ENCODE assay signal across 8 cellular contexts in the genomic region with DNA sequence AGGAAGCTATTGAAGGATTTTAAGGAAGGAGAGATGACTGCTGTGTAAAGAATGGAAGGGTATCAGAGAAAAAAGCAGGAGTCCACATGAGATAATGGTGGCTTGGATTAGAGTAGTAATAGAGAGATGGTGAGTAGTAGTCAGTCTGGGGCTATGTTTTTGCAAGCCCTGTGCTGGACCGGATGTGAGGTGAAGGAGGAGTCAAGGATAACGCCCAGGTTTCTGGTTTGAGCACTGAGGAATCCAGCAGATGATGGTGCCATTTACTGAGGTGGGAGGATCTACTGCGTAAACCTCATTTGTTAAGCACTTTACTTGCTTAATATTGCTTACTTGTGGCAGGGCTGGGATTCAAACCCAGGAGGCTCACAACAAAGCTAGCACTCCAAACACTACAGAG. TPM values are rescaled to one million over a fixed set of nuclear protein-coding genes. Genes with fewer than 3 reads are reported as not detected.
DNase-seq lines count a peak whose midpoint lies in the region; ATAC-seq, FAIRE-seq and TF ChIP-seq lines count a peak whose summit lies in the region.

No MANE protein-coding gene starts in this region.

- TF ChIP-seq EP300 in HepG2 (IDR thresholded peaks at IDR 0.05; ENCODE audit: low read depth in 2 of 2, low read length in 2 of 2) = no peak
- no peak for TF ChIP-seq EP300 in HepG2 (CRISPR knock-in tag; IDR thresholded peaks at IDR 0.05; ENCODE audit: borderline replicate concordance)

- H3K36me3 ChIP-seq in HepG2 (replicated peaks in 1 of 2; ENCODE audit: control insufficient read depth in 1 of 2, insufficient read depth in 2 of 2, low read length in 2 of 2) = peaks cover 0 to 2% of the 10 kb centered on the region in 2 experiments; a peak in 2 of 5 replicates
- H3K36me3 ChIP-seq in right lobe of liver = peaks cover 0 to 6% (median 0%) of the 10 kb centered on the region in 4 donors
- peaks cover 5% of the 10 kb centered on the region for H3K36me3 ChIP-seq in astrocyte (ENCODE audit: insufficient read depth, low read length)
- peaks cover 4 to 11% of the 10 kb centered on the region in 2 donors for H3K36me3 ChIP-seq in lung (ENCODE audit: control insufficient read depth in 2 of 2, insufficient read depth in 2 of 2, low read length in 2 of 2)

- peak overlapping the region; percentile 86 for H3K27ac Mint-ChIP-seq in astrocyte (ENCODE audit: unreplicated experiment)

- ATAC-seq in HepG2 = no peak
- ATAC-seq in right lobe of liver = no peak
- no peak for ATAC-seq in lung (ENCODE audit: insufficient read depth, low FRiP score)
- no peak for ATAC-seq in GM18520 (IDR thresholded peaks at IDR 0.05; ENCODE audit: unreplicated experiment)
- ATAC-seq in HG02870 (IDR thresholded peaks at IDR 0.05; ENCODE audit: unreplicated experiment) = no peak

- H3K79me2 ChIP-seq in HepG2 (ENCODE audit: insufficient read depth, low read length) = peaks cover 49% of the 10 kb centered on the region
- peaks cover 52% of the 10 kb centered on the region for H3K79me2 ChIP-seq in astrocyte (ENCODE audit: insufficient read depth, low read length)

- peak overlapping the region; percentile 91 for H3K4me3 Mint-ChIP-seq in astrocyte (ENCODE audit: unreplicated experiment)

- peaks cover 11% of the 10 kb centered on the region for H3K4me1 Mint-ChIP-seq in astrocyte (ENCODE audit: low read depth, unreplicated experiment)

- H3K9ac ChIP-seq in HepG2 (ENCODE audit: insufficient read depth, low read depth, low read length) (peak overlapping the region; percentile 98), astrocyte (ENCODE audit: low read length) (peak overlapping the region; percentile 93)

- H3K9me3 Mint-ChIP-seq in astrocyte (ENCODE audit: unreplicated experiment) = no peaks in the 10 kb centered on the region

- no TSS peak for BruUV-seq in HepG2 (replicated peaks; lab: Mats Ljungman, UMichigan)

- POLR2A ChIA-PET in HepG2 (lab: Yijun Ruan, JAX) = interaction anchor here (1.1 to 2.5 kb wide), 3 partner anchors 27 to 826 kb away, joined by 3 to 35 read pairs (median 17); partner anchors contain the start of gene SLC26A2

- WGBS in HepG2 (ENCODE audit: low lambda C conversion rate) = 92% methylated on average over 3 of the region's 3 CpGs
- WGBS in right lobe of liver (ENCODE audit: insufficient coverage, low coverage, low lambda C conversion rate, missing lambda C conversion rate) = 80% methylated on average over 2 of the region's 3 CpGs
- 81 to 82% methylated on average over 3 of the region's 3 CpGs for WGBS in lung, 2 donors

- TF ChIP-seq CTCF in HepG2 (CRISPR knock-in tag; IDR thresholded peaks at IDR 0.05) (no peak), right lobe of liver (IDR thresholded peaks at IDR 0.05) (no peak), astrocyte (IDR thresholded peaks at IDR 0.05; ENCODE audit: insufficient read depth, low read depth, low read length) (no peak), lung (IDR thresholded peaks at IDR 0.05; ENCODE audit: control extremely low read depth, extremely low read depth) (no peak)

- FAIRE-seq in HepG2 (lab: Jason Lieb, UNC) = no peak
- no peak for FAIRE-seq in astrocyte (lab: Jason Lieb, UNC)

- H3K27me3 ChIP-seq in HepG2 (ENCODE audit: control insufficient read depth in 1 of 2, insufficient read depth in 2 of 2, low read length in 2 of 2) = no peaks in the 10 kb centered on the region; a peak in 1 of 5 replicates
- H3K27me3 ChIP-seq in right lobe of liver = no peaks in the 10 kb centered on the region
- H3K27me3 ChIP-seq in astrocyte (ENCODE audit: insufficient read depth, low read length) = no peaks in the 10 kb centered on the region
- H3K27me3 ChIP-seq in lung (ENCODE audit: control insufficient read depth, insufficient read depth) = no peaks in the 10 kb centered on the region

- H3K9me3 ChIP-seq in HepG2 (ENCODE audit: low read length) (no peaks in the 10 kb centered on the region), right lobe of liver (no peaks in the 10 kb centered on the region), astrocyte (ENCODE audit: insufficient read depth, low read depth, low read length) (no peaks in the 10 kb centered on the region), lung (ENCODE audit: control insufficient read depth in 2 of 2, insufficient read depth in 1 of 2, low read length in 1 of 2) (no peaks in the 10 kb centered on the region)

- in situ Hi-C loops in HepG2 (cut with HindIII; ENCODE audit: extremely low pct_ligation_motif_present, low pct_unique_long_range_greater_than_20kb) = loop anchor here (10.0 to 25.0 kb wide), 2 partner anchors 65 to 362 kb away; no protein-coding TSS in a partner anchor

- TF ChIP-seq POLR2A in HepG2 (IDR thresholded peaks at IDR 0.05; ENCODE audit: insufficient read depth in 1 of 2, low read depth in 2 of 2, low read length in 2 of 2) (no peak), right lobe of liver (IDR thresholded peaks at IDR 0.05) (no peak)

- H3K4me1 ChIP-seq in HepG2 (ENCODE audit: insufficient read depth, low read length) (peaks cover 32% of the 10 kb centered on the region), right lobe of liver (peaks cover 0 to 18% (median 6%) of the 10 kb centered on the region in 4 donors), astrocyte (ENCODE audit: insufficient read depth, low read length) (peaks cover 20% of the 10 kb centered on the region), lung (ENCODE audit: control insufficient read depth in 2 of 2, insufficient read depth in 2 of 2, low read length in 2 of 2) (peaks cover 2 to 16% of the 10 kb centered on the region in 2 donors)

- no peak for TF ChIP-seq RAD21 in HepG2 (CRISPR knock-in tag; IDR thresholded peaks at IDR 0.05)

- H3K4me2 ChIP-seq in HepG2 (ENCODE audit: low read depth, low read length) (peak overlapping the region; percentile 97), astrocyte (ENCODE audit: low read length) (peak overlapping the region; percentile 97)

- H3K36me3 Mint-ChIP-seq in astrocyte (ENCODE audit: low read depth, unreplicated experiment) = peaks cover 10% of the 10 kb centered on the region

- H3K27me3 Mint-ChIP-seq in astrocyte (ENCODE audit: low read depth, unreplicated experiment) = no peaks in the 10 kb centered on the region

- intact Hi-C loops in HepG2 (cut with micrococcal nuclease; ENCODE audit: unreplicated experiment) = no loop called here
- intact Hi-C loops in right lobe of liver (cut with DNase I) = loop anchor here (10.0 kb wide), 2 partner anchors 165 to 365 kb away; no protein-coding TSS in a partner anchor

- no peak for DNase-seq in HepG2 (ENCODE audit: low spot score)
- DNase-seq in right lobe of liver = no peak
- no peak for DNase-seq in astrocyte (ENCODE audit: low read depth)
- DNase-seq in lung (ENCODE audit: low spot score) = no peak
- DNase-seq in HuH-7.5 (ENCODE audit: low spot score) = no peak
- DNase-seq in GDM1 (lab: John Stamatoyannopoulos, UW) = no peak

- H4K20me1 ChIP-seq in HepG2 (ENCODE audit: insufficient read depth, low read length) (peaks cover 5% of the 10 kb centered on the region; the same call in 1 of the 2 replicates), astrocyte (ENCODE audit: insufficient read depth, low read length) (peaks cover 30% of the 10 kb centered on the region)

- peak overlapping the region; percentile 87 for H3K27ac ChIP-seq in HepG2 (ENCODE audit: extremely low read length, insufficient read depth, low read length)
- H3K27ac ChIP-seq in right lobe of liver = no peak overlapping the region
- H3K27ac ChIP-seq in astrocyte (ENCODE audit: low read depth, low read length) = peak overlapping the region; percentile 91
- peak overlapping the region; percentile 98 for H3K27ac ChIP-seq in lung (ENCODE audit: low read depth in 1 of 2, low read length in 1 of 2)

- H2AFZ ChIP-seq in HepG2 (ENCODE audit: low read length) (no peak overlapping the region), astrocyte (ENCODE audit: low read depth, low read length) (no peak overlapping the region)

- CTCF ChIA-PET in HepG2 (lab: Yijun Ruan, JAX; ENCODE audit: low intra/inter-chr PET ratio, low total read pairs) = no interaction called here

- peak overlapping the region; percentile 86 to 91 (median 89) for H3K4me3 ChIP-seq in HepG2 (replicated peaks in 1 of 3; ENCODE audit: insufficient read depth in 1 of 3, low read depth in 2 of 3, low read length in 3 of 3)
- H3K4me3 ChIP-seq in right lobe of liver = no peak overlapping the region
- peak overlapping the region; percentile 86 for H3K4me3 ChIP-seq in astrocyte (ENCODE audit: insufficient read depth, low read depth, low read length)
- H3K4me3 ChIP-seq in lung = no peak overlapping the region

RNA-seq across cellular contexts. Expression of gene TIGD6, which starts 1.1 kb away (rescaled TPM):
- total RNA-seq in HepG2 (2016; rRNA removed; fragmentation: Illumina TruSeq; extraction: Trizol) = 2.1 TPM in 2 replicates
- total RNA-seq in HepG2 (2016; cell fraction: cytosol; rRNA removed; fragmentation: Illumina TruSeq; extraction: Trizol; ENCODE audit: low read depth) = 0.09 and 0.61 TPM in 2 replicates
- 1.7 and 1.9 TPM in 2 replicates for total RNA-seq in HepG2 (2016; cell fraction: insoluble cytoplasmic fraction; rRNA removed; fragmentation: Illumina TruSeq; extraction: Trizol)
- 1.3 and 1.5 TPM in 2 replicates for total RNA-seq in HepG2 (2016; cell fraction: membrane; rRNA removed; fragmentation: Illumina TruSeq; extraction: Trizol)
- 1.7 and 1.9 TPM in 2 replicates for total RNA-seq in HepG2 (2016; cell fraction: nucleus; rRNA removed; fragmentation: Illumina TruSeq; extraction: Trizol)
- polyA plus RNA-seq in HepG2 (2011; rRNA removed) = 1.9 and 2.9 TPM in 2 replicates
- 1.5 and 2.1 TPM in 2 replicates for polyA plus RNA-seq in HepG2 (2011; cell fraction: cytosol; rRNA removed)
- 2.0 and 3.2 TPM in 2 replicates for polyA plus RNA-seq in HepG2 (2011; cell fraction: nucleus; rRNA removed)
- 1.1 and 2.0 TPM in 2 replicates for polyA plus RNA-seq in HepG2 (2012)
- polyA plus RNA-seq in HepG2 (2016; cell fraction: cytosol; fragmentation: Illumina TruSeq; extraction: Trizol; ENCODE audit: low read depth) = 0.50 and 1.1 TPM in 2 replicates
- 1.8 and 2.1 TPM in 2 replicates for polyA plus RNA-seq in HepG2 (2016; cell fraction: insoluble cytoplasmic fraction; fragmentation: Illumina TruSeq; extraction: Trizol; ENCODE audit: low read depth)
- 1.1 and 1.7 TPM in 2 replicates for polyA plus RNA-seq in HepG2 (2016; cell fraction: membrane; fragmentation: Illumina TruSeq; extraction: Trizol; ENCODE audit: low read depth)
- 1.8 and 2.0 TPM in 2 replicates for polyA plus RNA-seq in HepG2 (2016; cell fraction: nucleus; fragmentation: Illumina TruSeq; extraction: Trizol; ENCODE audit: insufficient read depth, low read depth)
- polyA minus RNA-seq in HepG2 (2011; rRNA and poly(A)+ RNA removed; ENCODE audit: low replicate concordance) = 5.4 and 13.9 TPM in 2 replicates
- polyA minus RNA-seq in HepG2 (2011; cell fraction: cytosol; rRNA and poly(A)+ RNA removed) = 0.97 and 1.8 TPM in 2 replicates
- polyA minus RNA-seq in HepG2 (2011; cell fraction: nucleus; rRNA and poly(A)+ RNA removed) = 8.4 and 13.9 TPM in 2 replicates
- total RNA-seq in right lobe of liver = 1 to 10 TPM; 1.5 to 2.8 (median 2.2) TPM
- total RNA-seq in astrocyte = 5.5 and 6.2 TPM in 2 replicates
- total RNA-seq in lung = 1 to 10 TPM; 4.5 to 5.0 TPM
- 1 to 10 TPM; 3.0 to 3.9 TPM for polyA plus RNA-seq in lung

RNA-seq across cellular contexts. Expression of gene HMGXB3, which starts 1.2 kb away (rescaled TPM):
- total RNA-seq in HepG2 (2016; rRNA removed; fragmentation: Illumina TruSeq; extraction: Trizol) (20.0 and 23.8 TPM in 2 replicates), right lobe of liver (10 to 100 TPM in 4 of 6 experiments, 1 to 10 TPM in 2; 7.7 to 28.3 (median 12.2) TPM), astrocyte (58.1 and 58.6 TPM in 2 replicates), lung (10 to 100 TPM; 39.1 to 42.3 TPM)
- 2.1 and 2.4 TPM in 2 replicates for total RNA-seq in HepG2 (2016; cell fraction: cytosol; rRNA removed; fragmentation: Illumina TruSeq; extraction: Trizol; ENCODE audit: low read depth)
- total RNA-seq in HepG2 (2016; cell fraction: insoluble cytoplasmic fraction; rRNA removed; fragmentation: Illumina TruSeq; extraction: Trizol) = 19.2 and 20.9 TPM in 2 replicates
- total RNA-seq in HepG2 (2016; cell fraction: membrane; rRNA removed; fragmentation: Illumina TruSeq; extraction: Trizol) = 7.7 and 9.2 TPM in 2 replicates
- total RNA-seq in HepG2 (2016; cell fraction: nucleus; rRNA removed; fragmentation: Illumina TruSeq; extraction: Trizol) = 34.9 and 36.0 TPM in 2 replicates
- polyA plus RNA-seq in HepG2 (2011; rRNA removed) (18.8 and 23.4 TPM in 2 replicates), lung (10 to 100 TPM; 22.3 to 22.6 TPM)
- polyA plus RNA-seq in HepG2 (2011; cell fraction: cytosol; rRNA removed) = 13.2 and 13.8 TPM in 2 replicates
- 41.0 and 44.0 TPM in 2 replicates for polyA plus RNA-seq in HepG2 (2011; cell fraction: nucleus; rRNA removed)
- 13.8 and 14.7 TPM in 2 replicates for polyA plus RNA-seq in HepG2 (2012)
- 0.90 and 0.95 TPM in 2 replicates for polyA plus RNA-seq in HepG2 (2016; cell fraction: cytosol; fragmentation: Illumina TruSeq; extraction: Trizol; ENCODE audit: low read depth)
- polyA plus RNA-seq in HepG2 (2016; cell fraction: insoluble cytoplasmic fraction; fragmentation: Illumina TruSeq; extraction: Trizol; ENCODE audit: low read depth) = 12.6 and 14.4 TPM in 2 replicates
- polyA plus RNA-seq in HepG2 (2016; cell fraction: membrane; fragmentation: Illumina TruSeq; extraction: Trizol; ENCODE audit: low read depth) = 2.4 and 2.5 TPM in 2 replicates
- polyA plus RNA-seq in HepG2 (2016; cell fraction: nucleus; fragmentation: Illumina TruSeq; extraction: Trizol; ENCODE audit: insufficient read depth, low read depth) = 61.7 and 65.5 TPM in 2 replicates
- polyA minus RNA-seq in HepG2 (2011; rRNA and poly(A)+ RNA removed; ENCODE audit: low replicate concordance) = 60.1 and 67.3 TPM in 2 replicates
- polyA minus RNA-seq in HepG2 (2011; cell fraction: cytosol; rRNA and poly(A)+ RNA removed) = 18.8 and 19.3 TPM in 2 replicates
- 47.7 and 47.8 TPM in 2 replicates for polyA minus RNA-seq in HepG2 (2011; cell fraction: nucleus; rRNA and poly(A)+ RNA removed)

RNA-seq across cellular contexts. Expression of gene SLC26A2, which starts 38.8 kb away (rescaled TPM):
- total RNA-seq in HepG2 (2016; rRNA removed; fragmentation: Illumina TruSeq; extraction: Trizol) (6.3 and 7.9 TPM in 2 replicates), right lobe of liver (1 to 10 TPM; 1.3 to 2.4 (median 2.0) TPM), astrocyte (19.8 and 25.2 TPM in 2 replicates), lung (10 to 100 TPM; 21.2 to 25.6 TPM)
- total RNA-seq in HepG2 (2016; cell fraction: cytosol; rRNA removed; fragmentation: Illumina TruSeq; extraction: Trizol; ENCODE audit: low read depth) = 0.44 and 0.81 TPM in 2 replicates
- 6.9 and 8.1 TPM in 2 replicates for total RNA-seq in HepG2 (2016; cell fraction: insoluble cytoplasmic fraction; rRNA removed; fragmentation: Illumina TruSeq; extraction: Trizol)
- 1.8 and 2.6 TPM in 2 replicates for total RNA-seq in HepG2 (2016; cell fraction: membrane; rRNA removed; fragmentation: Illumina TruSeq; extraction: Trizol)
- 7.9 and 8.8 TPM in 2 replicates for total RNA-seq in HepG2 (2016; cell fraction: nucleus; rRNA removed; fragmentation: Illumina TruSeq; extraction: Trizol)
- polyA plus RNA-seq in HepG2 (2011; rRNA removed) (1.9 and 2.2 TPM in 2 replicates), lung (1 to 10 TPM; 5.8 to 7.1 TPM)
- 1.0 and 2.0 TPM in 2 replicates for polyA plus RNA-seq in HepG2 (2011; cell fraction: cytosol; rRNA removed)
- 0.74 and 1.4 TPM in 2 replicates for polyA plus RNA-seq in HepG2 (2011; cell fraction: nucleus; rRNA removed)
- polyA plus RNA-seq in HepG2 (2012) = 1.9 and 2.5 TPM in 2 replicates
- polyA plus RNA-seq in HepG2 (2016; cell fraction: cytosol; fragmentation: Illumina TruSeq; extraction: Trizol; ENCODE audit: low read depth) = 0.12 and 0.19 TPM in 2 replicates
- 2.6 and 2.7 TPM in 2 replicates for polyA plus RNA-seq in HepG2 (2016; cell fraction: insoluble cytoplasmic fraction; fragmentation: Illumina TruSeq; extraction: Trizol; ENCODE audit: low read depth)
- 0.38 and 0.41 TPM in 2 replicates for polyA plus RNA-seq in HepG2 (2016; cell fraction: membrane; fragmentation: Illumina TruSeq; extraction: Trizol; ENCODE audit: low read depth)
- polyA plus RNA-seq in HepG2 (2016; cell fraction: nucleus; fragmentation: Illumina TruSeq; extraction: Trizol; ENCODE audit: insufficient read depth, low read depth) = 5.0 and 5.5 TPM in 2 replicates
- polyA minus RNA-seq in HepG2 (2011; rRNA and poly(A)+ RNA removed; ENCODE audit: low replicate concordance) = 14.1 and 15.8 TPM in 2 replicates
- polyA minus RNA-seq in HepG2 (2011; cell fraction: cytosol; rRNA and poly(A)+ RNA removed) = 5.9 and 6.4 TPM in 2 replicates
- polyA minus RNA-seq in HepG2 (2011; cell fraction: nucleus; rRNA and poly(A)+ RNA removed) = 4.9 and 5.8 TPM in 2 replicates

RNA-seq across cellular contexts. Expression of gene PDE6A, which starts 54.8 kb away (rescaled TPM):
- total RNA-seq in HepG2 (2016; rRNA removed; fragmentation: Illumina TruSeq; extraction: Trizol) = not detected in 2 replicates
- not detected in 2 replicates for total RNA-seq in HepG2 (2016; cell fraction: cytosol; rRNA removed; fragmentation: Illumina TruSeq; extraction: Trizol; ENCODE audit: low read depth)
- not detected in 2 replicates for total RNA-seq in HepG2 (2016; cell fraction: insoluble cytoplasmic fraction; rRNA removed; fragmentation: Illumina TruSeq; extraction: Trizol)
- total RNA-seq in HepG2 (2016; cell fraction: membrane; rRNA removed; fragmentation: Illumina TruSeq; extraction: Trizol) = not detected in 2 replicates
- total RNA-seq in HepG2 (2016; cell fraction: nucleus; rRNA removed; fragmentation: Illumina TruSeq; extraction: Trizol) = not detected in 2 replicates
- 0.01 TPM in 2 replicates for polyA plus RNA-seq in HepG2 (2011; rRNA removed)
- not detected in 2 replicates for polyA plus RNA-seq in HepG2 (2011; cell fraction: cytosol; rRNA removed)
- polyA plus RNA-seq in HepG2 (2011; cell fraction: nucleus; rRNA removed) = not detected in 2 replicates
- polyA plus RNA-seq in HepG2 (2012) = not detected in 2 replicates
- polyA plus RNA-seq in HepG2 (2016; cell fraction: cytosol; fragmentation: Illumina TruSeq; extraction: Trizol; ENCODE audit: low read depth) = not detected in 2 replicates
- not detected in 2 replicates for polyA plus RNA-seq in HepG2 (2016; cell fraction: insoluble cytoplasmic fraction; fragmentation: Illumina TruSeq; extraction: Trizol; ENCODE audit: low read depth)
- polyA plus RNA-seq in HepG2 (2016; cell fraction: membrane; fragmentation: Illumina TruSeq; extraction: Trizol; ENCODE audit: low read depth) = not detected in 2 replicates
- not detected in 2 replicates for polyA plus RNA-seq in HepG2 (2016; cell fraction: nucleus; fragmentation: Illumina TruSeq; extraction: Trizol; ENCODE audit: insufficient read depth, low read depth)
- polyA minus RNA-seq in HepG2 (2011; rRNA and poly(A)+ RNA removed; ENCODE audit: low replicate concordance) = 0.10 TPM in 1 of 2 replicates, not detected in the other
- not detected in 2 replicates for polyA minus RNA-seq in HepG2 (2011; cell fraction: cytosol; rRNA and poly(A)+ RNA removed)
- not detected in 2 replicates for polyA minus RNA-seq in HepG2 (2011; cell fraction: nucleus; rRNA and poly(A)+ RNA removed)
- not detected for total RNA-seq in right lobe of liver
- total RNA-seq in astrocyte = 0.14 and 0.17 TPM in 2 replicates
- total RNA-seq in lung = under 1 TPM in 1 of 2 donors, not detected in 1; 0.06 TPM
- under 1 TPM; 0.03 to 0.06 TPM for polyA plus RNA-seq in lung

Comparison
In these comparisons a context has a peak if more than half of its experiments do, and no peak if none do; other contexts are left out.
1. H3K27ac ChIP-seq: peak in HepG2 (single experiment), astrocyte (single experiment) and lung (2 of 2); none in right lobe of liver (0 of 3).
2. H3K4me3 ChIP-seq: peak in HepG2 (3 of 3) and astrocyte (single experiment); none in right lobe of liver (0 of 3) and lung (single experiment).